Comparison of ENCODE assay signal across 8 cellular contexts in genomic region chr22:24834845-24835570, GRCh38. TPM values are rescaled to one million over a fixed set of nuclear protein-coding genes. Genes with fewer than 3 reads are reported as not detected.
DNase-seq lines count a peak whose midpoint lies in the region; ATAC-seq, FAIRE-seq and TF ChIP-seq lines count a peak whose summit lies in the region.

No MANE protein-coding gene starts in this region.

- peak; percentile 13; the same call in 1 of the 3 replicates for TF ChIP-seq CTCF in A549 (IDR thresholded peaks at IDR 0.05)
- peak; percentile 18 for TF ChIP-seq CTCF in RWPE2 (IDR thresholded peaks at IDR 0.05; ENCODE audit: poor library complexity, severe bottlenecking)
- peak in 8 of 12 donors; percentile 12 to 36 (median 23) for TF ChIP-seq CTCF in heart left ventricle (IDR thresholded peaks at IDR 0.05)
- TF ChIP-seq CTCF in coronary artery (IDR thresholded peaks at IDR 0.05): no peak

- ATAC-seq in A549: peak; percentile 85 to 86
- ATAC-seq in RWPE2 (ENCODE audit: low read depth): peak; percentile 58; the same call in 1 of the 3 replicates
- peak in 3 of 4 donors; percentile 66 to 70 (median 68) for ATAC-seq in heart left ventricle
- ATAC-seq in stimulated activated naive CD8-positive, alpha-beta T cell treated with anti-CD3 and anti-CD28 coated beads, Interleukin-15, Interleukin-2, amounts not matched to agents 100 U/mL and 50 U/mL, for 24 hours: no peak

- no peak overlapping the region for H3K4me2 ChIP-seq in A549

- H3K27me3 ChIP-seq in RWPE2 (ENCODE audit: insufficient read depth, poor library complexity, severe bottlenecking) (no peaks in the 10 kb centered on the region), heart left ventricle (no peaks in the 10 kb centered on the region)

- WGBS in A549 (ENCODE audit: missing lambda C conversion rate): 65% methylated on average over 13 of the region's 13 CpGs
- 61 to 72% (median 71%) methylated on average over 13 of the region's 13 CpGs for WGBS in heart left ventricle, 4 donors

- no peaks in the 10 kb centered on the region for H3K4me1 ChIP-seq in A549
- no peaks in the 10 kb centered on the region for H3K4me1 ChIP-seq in RWPE2 (ENCODE audit: insufficient read depth, poor library complexity, severe bottlenecking)
- H3K4me1 ChIP-seq in heart left ventricle: no peaks in the 10 kb centered on the region

- DNase-seq in A549 (ENCODE audit: low read depth in 1 of 2, low spot score in 1 of 2): peak in 1 of 2 experiments; percentile 39
- DNase-seq in H4 (ENCODE audit: low spot score): peak; percentile 48
- no peak for DNase-seq in RWPE2 (ENCODE audit: low spot score)
- no peak for DNase-seq in heart left ventricle
- DNase-seq in DMS114 treated with DMSO at 0.1 percent for 48 hours (lab: John Stamatoyannopoulos, UW; ENCODE audit: unreplicated experiment): no peak
- DNase-seq in stimulated activated naive CD8-positive, alpha-beta T cell treated with anti-CD3 and anti-CD28 coated beads, Interleukin-15, Interleukin-2, amounts not matched to agents 100 U/mL and 50 U/mL, for 24 hours: no peak
- no peak for DNase-seq in GM19240 (ENCODE audit: insufficient read length, low spot score)
- DNase-seq in coronary artery (ENCODE audit: low spot score): no peak

- peak in 1 of 2 experiments; percentile 24; a peak in 1 of 5 replicates for TF ChIP-seq RAD21 in A549 (conservative IDR thresholded peaks at IDR 0.05 in 1 of 2, IDR thresholded peaks at IDR 0.05 in 1 of 2)

- no peaks in the 10 kb centered on the region for H3K9me3 ChIP-seq in A549
- H3K9me3 ChIP-seq in RWPE2 (ENCODE audit: severe bottlenecking): no peaks in the 10 kb centered on the region
- H3K9me3 ChIP-seq in heart left ventricle: peaks cover 0 to 8% (median 0%) of the 10 kb centered on the region in 12 donors

- H3K27ac ChIP-seq in A549 (no peak overlapping the region), RWPE2 (ENCODE audit: poor library complexity, severe bottlenecking) (no peak overlapping the region), heart left ventricle (no peak overlapping the region), coronary artery (no peak overlapping the region)

- POLR2A ChIA-PET in A549 (lab: Yijun Ruan, JAX): no interaction called here

- TF ChIP-seq EP300 in A549 (IDR thresholded peaks at IDR 0.05): no peak

- H3K36me3 ChIP-seq in RWPE2 (ENCODE audit: low read depth): no peaks in the 10 kb centered on the region
- no peaks in the 10 kb centered on the region for H3K36me3 ChIP-seq in heart left ventricle

- no peak for FAIRE-seq in A549 (lab: Jason Lieb, UNC)

- CTCF ChIA-PET in A549 (lab: Yijun Ruan, JAX): interaction anchor here (1.0 to 1.6 kb wide), 2 partner anchors 15 to 32 kb away, joined by 3 to 4 read pairs; no protein-coding TSS in a partner anchor

- no peak overlapping the region for H3K4me3 ChIP-seq in A549
- no peak overlapping the region for H3K4me3 ChIP-seq in RWPE2 (ENCODE audit: severe bottlenecking)
- no peak overlapping the region for H3K4me3 ChIP-seq in heart left ventricle
- no peak overlapping the region for H3K4me3 ChIP-seq in coronary artery

- no peak for TF ChIP-seq POLR2A in A549 (IDR thresholded peaks at IDR 0.05; ENCODE audit: low read length)
- no peak for TF ChIP-seq POLR2A in heart left ventricle (IDR thresholded peaks at IDR 0.05)

- intact Hi-C loops in heart left ventricle (cut with DNase I): no loop called here

TF ChIP-seq in A549, 52 proteins besides CTCF, POLR2A, EP300 and RAD21:
- no peak for TF ChIP-seq GATA3 (IDR thresholded peaks at IDR 0.05; ENCODE audit: borderline replicate concordance)
- TF ChIP-seq CHD4 (IDR thresholded peaks at IDR 0.05; ENCODE audit: borderline replicate concordance): no peak
- TF ChIP-seq ESRRA (IDR thresholded peaks at IDR 0.05; ENCODE audit: borderline replicate concordance, low read length): no peak
- TF ChIP-seq EHF (CRISPR knock-in tag; IDR thresholded peaks at IDR 0.05): no peak
- TF ChIP-seq RFX5 (IDR thresholded peaks at IDR 0.05): no peak
- no peak for TF ChIP-seq CBX8 (IDR thresholded peaks at IDR 0.05)
- no peak for TF ChIP-seq ZFP36 (IDR thresholded peaks at IDR 0.05; ENCODE audit: borderline replicate concordance, partially characterized antibody)
- no peak for TF ChIP-seq SREBF2 (IDR thresholded peaks at IDR 0.05)
- no peak for TF ChIP-seq USF2 (IDR thresholded peaks at IDR 0.05)
- TF ChIP-seq CEBPB (IDR thresholded peaks at IDR 0.05): no peak
- TF ChIP-seq HDAC2 (IDR thresholded peaks at IDR 0.05): no peak
- no peak for TF ChIP-seq HOXB5 (CRISPR knock-in tag; IDR thresholded peaks at IDR 0.05)
- no peak for TF ChIP-seq NR3C1 (IDR thresholded peaks at IDR 0.05)
- TF ChIP-seq PHF8 (IDR thresholded peaks at IDR 0.05; ENCODE audit: borderline replicate concordance, low read depth): no peak
- TF ChIP-seq MYC (IDR thresholded peaks at IDR 0.05; ENCODE audit: borderline replicate concordance, low read length): no peak
- TF ChIP-seq RNF2 (IDR thresholded peaks at IDR 0.05; ENCODE audit: borderline replicate concordance, low read depth): no peak
- no peak for TF ChIP-seq TFCP2L1 (CRISPR knock-in tag; IDR thresholded peaks at IDR 0.05)
- no peak for TF ChIP-seq MAX (IDR thresholded peaks at IDR 0.05)

RNA-seq across cellular contexts. Expression of gene SGSM1, which starts 29.0 kb away (rescaled TPM):
- polyA plus RNA-seq in A549 (2011; rRNA removed) (1.3 and 1.4 TPM in 2 replicates), A549 (2017; fragmentation: RNase III; extraction: RNeasy Plus Mini Kit Qiagen cat#74134 plus additional on column Dnase treatment) (0.17 to 0.50 TPM (median 0.47 TPM) in 3 replicates), heart left ventricle (1 to 10 TPM; 2.1 to 2.7 TPM)
- polyA plus RNA-seq in A549 (2012; cell fraction: cytosol; rRNA removed): 0.40 and 0.41 TPM in 2 replicates
- 0.29 and 0.34 TPM in 2 replicates for polyA plus RNA-seq in A549 (2012; cell fraction: nucleus; rRNA removed)
- polyA minus RNA-seq in A549 (2011; rRNA and poly(A)+ RNA removed): 2.0 and 2.5 TPM in 2 replicates
- total RNA-seq in H4 (2014; rRNA removed; shearing (Covaris generic)): 0.23 TPM in 1 of 2 replicates, not detected in the other
- 10 to 100 TPM in 3 of 9 donors, 1 to 10 TPM in 6; 4.1 to 11.0 (median 6.8) TPM for total RNA-seq in heart left ventricle
